13 cellular contexts compared by ENCODE assay signal in genomic region chr4:153207027-153207426, GRCh38. TPM values are rescaled to one million over a fixed set of nuclear protein-coding genes. Genes with fewer than 3 reads are reported as not detected.
DNase-seq lines count a peak whose midpoint lies in the region; ATAC-seq, FAIRE-seq and TF ChIP-seq lines count a peak whose summit lies in the region.
"Had no signal": no experiment of that assay in that cellular context is flagged by ENCODE, and none has a peak within 500 bp of the region (broad histone marks: within the 10 kb centered on the region; RNA-seq: fewer than 3 reads in every experiment).

No MANE protein-coding gene starts in this region.

- no peaks in the 10 kb centered on the region for H3K79me2 ChIP-seq in K562 (ENCODE audit: control insufficient read depth, insufficient read depth, low read length)

- H3K9ac ChIP-seq in K562 (ENCODE audit: insufficient read depth in 1 of 2, low read depth in 2 of 2, low read length in 2 of 2) (no peak overlapping the region), mucosa of stomach (ENCODE audit: low read length) (peak overlapping the region; percentile 61)

- intact Hi-C loops in K562 (cut with micrococcal nuclease) (loop anchor here (1.0 to 5.0 kb wide), 2 partner anchors 64 to 110 kb away; no protein-coding TSS in a partner anchor), posterior cingulate gyrus (cut with DNase I) (loop anchor here (5.0 kb wide), 2 partner anchors 50 to 65 kb away; no protein-coding TSS in a partner anchor)
- intact Hi-C loops in activated naive CD4-positive, alpha-beta T cell treated with anti-CD3 and anti-CD28 coated beads for 36 hours (cut with micrococcal nuclease): loop anchor here (1.0 to 2.0 kb wide), 2 partner anchors 15 to 54 kb away; no protein-coding TSS in a partner anchor

- WGBS in K562 (ENCODE audit: insufficient coverage, low coverage, missing lambda C conversion rate): under 1% methylated on average over 8 of the region's 8 CpGs

- no peak for FAIRE-seq in K562 (lab: Jason Lieb, UNC)
- FAIRE-seq: D721Med, GM19239 had no signal

- DNase-seq in stimulated activated CD4-positive, alpha-beta T cell treated with anti-CD3 and anti-CD28 coated beads, Interleukin-1b, Interleukin-23, amount 100 ng/mL, for 48 hours: peak; percentile 11
- no peak for DNase-seq in stimulated activated CD4-positive, alpha-beta T cell treated with anti-CD3 and anti-CD28 coated beads, Interleukin-4, amount 100 ng/mL, for 1 hour
- DNase-seq in K562 (ENCODE audit: extremely low read depth in 1 of 4, low spot score in 3 of 4): no peak
- no peak for DNase-seq in effector CD8-positive, alpha-beta T cell (lab: John Stamatoyannopoulos, UW)
- DNase-seq in posterior cingulate gyrus: no peak
- DNase-seq in activated naive CD4-positive, alpha-beta T cell treated with anti-CD3 and anti-CD28 coated beads for 36 hours: no peak
- DNase-seq: amniotic stem cell, NCI-H446 treated with DMSO at 0.1 percent for 48 hours had no signal

- H3K4me1 ChIP-seq in K562 (replicated peaks in 1 of 2; ENCODE audit: control insufficient read depth in 2 of 2, insufficient read depth in 2 of 2, low read length in 2 of 2) (peaks cover 5% of the 10 kb centered on the region in 2 experiments), mucosa of stomach (ENCODE audit: control insufficient read depth, insufficient read depth, low read length) (peaks cover 47% of the 10 kb centered on the region)

- no peak for TF ChIP-seq EP300 in K562 (IDR thresholded peaks at IDR 0.05; ENCODE audit: low read length)

- H3K27ac Mint-ChIP-seq in activated naive CD4-positive, alpha-beta T cell treated with anti-CD3 and anti-CD28 coated beads for 36 hours: no peak overlapping the region

- no peak overlapping the region for H2AFZ ChIP-seq in K562 (ENCODE audit: low read depth, low read length)

- CTCF ChIA-PET in K562 (lab: Yijun Ruan, JAX; ENCODE audit: low intra/inter-chr PET ratio): no interaction called here
- CTCF ChIA-PET in activated naive CD4-positive, alpha-beta T cell treated with anti-CD3 and anti-CD28 coated beads for 36 hours (lab: Charles Lee): no interaction called here

- POLR2A ChIA-PET in K562 (lab: Yijun Ruan, JAX): no interaction called here

- no peak for TF ChIP-seq POLR2A in K562 (conservative IDR thresholded peaks at IDR 0.05)

- no peaks in the 10 kb centered on the region for H3K9me1 ChIP-seq in K562 (ENCODE audit: control insufficient read depth, insufficient read depth, low read length)

- no TSS peak for BruUV-seq in K562 (replicated peaks; lab: Mats Ljungman, UMichigan)

- H3K27me3 ChIP-seq in K562 (ENCODE audit: control insufficient read depth in 2 of 2, insufficient read depth in 2 of 2, low read length in 2 of 2) (peaks cover 5 to 27% of the 10 kb centered on the region in 2 experiments; a peak in 4 of 5 replicates), mucosa of stomach (ENCODE audit: control insufficient read depth, insufficient read depth, low read length) (no peaks in the 10 kb centered on the region)

- no peak for TF ChIP-seq CTCF in K562 (IDR thresholded peaks at IDR 0.05 in 2 of 3, conservative IDR thresholded peaks at IDR 0.05 in 1 of 3; ENCODE audit: insufficient read depth in 2 of 3, low read depth in 1 of 3, low read length in 3 of 3)

- H4K20me1 ChIP-seq in K562 (replicated peaks; ENCODE audit: control insufficient read depth, insufficient read depth, low read length): no peaks in the 10 kb centered on the region

- no peak for TF ChIP-seq RAD21 in K562 (CRISPR knock-in tag; conservative IDR thresholded peaks at IDR 0.05 in 1 of 2, IDR thresholded peaks at IDR 0.05 in 1 of 2)

- H3K4me1 Mint-ChIP-seq in activated naive CD4-positive, alpha-beta T cell treated with anti-CD3 and anti-CD28 coated beads for 36 hours (ENCODE audit: low read depth): peaks cover 35% of the 10 kb centered on the region

- no peaks in the 10 kb centered on the region for H3K27me3 Mint-ChIP-seq in activated naive CD4-positive, alpha-beta T cell treated with anti-CD3 and anti-CD28 coated beads for 36 hours (ENCODE audit: low read depth)

- H3K9me3 ChIP-seq in K562 (replicated peaks; ENCODE audit: control insufficient read depth, insufficient read depth, low read depth, low read length): no peaks in the 10 kb centered on the region
- no peaks in the 10 kb centered on the region for H3K9me3 ChIP-seq in mucosa of stomach (ENCODE audit: control insufficient read depth, low read length)

- H3K27ac ChIP-seq in K562 (ENCODE audit: extremely low read depth, low read depth, low read length): no peak overlapping the region
- H3K27ac ChIP-seq: VCaP had no signal

- ATAC-seq in K562: peak; percentile 15; the same call in 1 of the 3 replicates
- ATAC-seq in GM21515 (IDR thresholded peaks at IDR 0.05; ENCODE audit: unreplicated experiment): no peak

- no peaks in the 10 kb centered on the region for H3K9me3 Mint-ChIP-seq in activated naive CD4-positive, alpha-beta T cell treated with anti-CD3 and anti-CD28 coated beads for 36 hours

- H3K4me3 ChIP-seq in K562: no peak overlapping the region
- H3K4me3 ChIP-seq in mucosa of stomach (ENCODE audit: low read length): peak overlapping the region; percentile 42

- H3K4me3 Mint-ChIP-seq in activated naive CD4-positive, alpha-beta T cell treated with anti-CD3 and anti-CD28 coated beads for 36 hours: no peak overlapping the region

- H3K4me2 ChIP-seq in K562 (ENCODE audit: insufficient read depth, low read length): no peak overlapping the region

- in situ Hi-C loops in K562 (cut with MboI): no loop called here

- H3K36me3 ChIP-seq in K562 (ENCODE audit: control insufficient read depth, insufficient read depth, low read length) (no peaks in the 10 kb centered on the region), mucosa of stomach (ENCODE audit: control insufficient read depth, insufficient read depth, low read length) (no peaks in the 10 kb centered on the region)

- H3K36me3 Mint-ChIP-seq in activated naive CD4-positive, alpha-beta T cell treated with anti-CD3 and anti-CD28 coated beads for 36 hours (ENCODE audit: low read depth): no peaks in the 10 kb centered on the region

TF ChIP-seq in K562, 482 proteins besides CTCF, POLR2A, EP300 and RAD21:
- no peak for TF ChIP-seq SIRT6 (IDR thresholded peaks at IDR 0.05; ENCODE audit: low read depth, low read length)
- TF ChIP-seq ZFP36 (IDR thresholded peaks at IDR 0.05; ENCODE audit: low read depth, low read length, partially characterized antibody): peak; percentile 58

RNA-seq across cellular contexts. Expression of gene TRIM2, which starts 2.8 kb away (rescaled TPM):
- 0.56 TPM in 2 replicates for total RNA-seq in K562 (2011; cell fraction: chromatin; rRNA removed; ENCODE audit: low replicate concordance)
- 0.50 and 0.66 TPM in 2 replicates for total RNA-seq in K562 (2011; cell fraction: nucleolus; rRNA removed)
- total RNA-seq in K562 (2011; cell fraction: nucleoplasm; rRNA removed): 0.69 TPM in 1 of 2 replicates, not detected in the other
- total RNA-seq in K562 (2014; rRNA removed): 0.12 and 0.41 TPM in 2 replicates
- total RNA-seq in K562 (2014; rRNA removed; fragmentation: Illumina TruSeq; extraction: Trizol): 0.10 and 0.18 TPM in 2 replicates
- total RNA-seq in K562 (2015; rRNA removed; fragmentation: Illumina TruSeq; extraction: Trizol): 0.04 TPM in 2 replicates
- 0.09 and 0.16 TPM in 2 replicates for total RNA-seq in K562 (2021)
- polyA plus RNA-seq in K562 (2011; rRNA removed): 0.11 and 0.17 TPM in 2 replicates
- 0.03 and 0.25 TPM in 2 replicates for polyA plus RNA-seq in K562 (2011; cell fraction: cytosol; rRNA removed)
- 0.39 and 0.46 TPM in 2 replicates for polyA plus RNA-seq in K562 (2011; cell fraction: nucleus; rRNA removed)
- polyA plus RNA-seq in K562 (2012): 0.14 and 0.53 TPM in 2 replicates
- 0.03 and 0.27 TPM in 2 replicates for polyA plus RNA-seq in K562 (2014; fragmentation: Illumina TruSeq; extraction: Trizol)
- polyA plus RNA-seq in K562 (2014; fragmentation: Nextera tagmentation; extraction: Ambion mirVana): under 1 TPM; 0.01 TPM
- 1.0 TPM in 1 of 2 replicates, not detected in the other for polyA plus RNA-seq in K562 (2014; rRNA removed)
- 0.21 and 0.46 TPM in 2 replicates for polyA minus RNA-seq in K562 (2011; rRNA and poly(A)+ RNA removed)
- polyA minus RNA-seq in K562 (2011; cell fraction: cytosol; rRNA and poly(A)+ RNA removed): not detected in 2 replicates
- 0.13 and 0.33 TPM in 2 replicates for polyA minus RNA-seq in K562 (2011; cell fraction: nucleus; rRNA and poly(A)+ RNA removed)
- 1 to 10 TPM; 3.8 to 4.2 TPM for total RNA-seq in activated naive CD4-positive, alpha-beta T cell treated with anti-CD3 and anti-CD28 coated beads for 36 hours
